2 cellular contexts compared by ENCODE assay signal in genomic region chr5:129899454-129899853, GRCh38.
TF ChIP-seq lines count a peak whose summit lies in the region.

No MANE protein-coding gene starts in this region.

TF ChIP-seq in GM12878, 131 proteins besides CTCF, POLR2A, EP300 and RAD21 (continues in another document):
- no peak for TF ChIP-seq LARP7 (IDR thresholded peaks at IDR 0.05)
- no peak for TF ChIP-seq E4F1 (IDR thresholded peaks at IDR 0.05; ENCODE audit: borderline replicate concordance, partially characterized antibody)
- TF ChIP-seq ZNF24 (IDR thresholded peaks at IDR 0.05) = no peak
- TF ChIP-seq SIN3A (IDR thresholded peaks at IDR 0.05; ENCODE audit: low read depth, low read length) = no peak
- TF ChIP-seq USF1 (IDR thresholded peaks at IDR 0.05; ENCODE audit: borderline replicate concordance, extremely low read length, insufficient read depth, low read depth, low read length) = no peak
- no peak for TF ChIP-seq PAX5 (IDR thresholded peaks at IDR 0.05; ENCODE audit: borderline replicate concordance, low read depth, low read length)
- no peak for TF ChIP-seq PAX8 (IDR thresholded peaks at IDR 0.05)
- TF ChIP-seq SIX5 (IDR thresholded peaks at IDR 0.05; ENCODE audit: low read depth, low read length, severe bottlenecking) = no peak
- TF ChIP-seq ZBTB11 (CRISPR knock-in tag; IDR thresholded peaks at IDR 0.05) = no peak
- no peak for TF ChIP-seq CEBPB (IDR thresholded peaks at IDR 0.05; ENCODE audit: borderline replicate concordance in 1 of 2, low read depth in 2 of 2, low read length in 2 of 2)
- TF ChIP-seq PML (IDR thresholded peaks at IDR 0.05; ENCODE audit: low read length) = no peak
- no peak for TF ChIP-seq POLR2AphosphoS2 (IDR thresholded peaks at IDR 0.05; ENCODE audit: low read depth, low read length)
- TF ChIP-seq NR2C2 (IDR thresholded peaks at IDR 0.05; ENCODE audit: borderline replicate concordance, control insufficient read depth, insufficient read length, low read depth) = no peak
- no peak for TF ChIP-seq ZSCAN29 (IDR thresholded peaks at IDR 0.05)
- TF ChIP-seq ZNF592 (IDR thresholded peaks at IDR 0.05) = no peak

TF ChIP-seq in HepG2, 621 proteins besides CTCF, POLR2A, EP300 and RAD21:
- TF ChIP-seq ZSCAN9 (CRISPR knock-in tag; IDR thresholded peaks at IDR 0.05; ENCODE audit: borderline replicate concordance) = no peak
- TF ChIP-seq ZNF792 (CRISPR knock-in tag; IDR thresholded peaks at IDR 0.05) = no peak
- TF ChIP-seq HNF4A (CRISPR knock-in tag; IDR thresholded peaks at IDR 0.05) = no peak
- TF ChIP-seq STAG1 (CRISPR knock-in tag; IDR thresholded peaks at IDR 0.05) = peak; percentile 51
- no peak for TF ChIP-seq RBM39 (IDR thresholded peaks at IDR 0.05; ENCODE audit: low read depth, low read length, poor library complexity, severe bottlenecking)
- no peak for TF ChIP-seq ZNF17 (CRISPR knock-in tag; IDR thresholded peaks at IDR 0.05)
